6 cellular contexts compared by ENCODE assay signal in genomic region chr19:43595605-43595998, GRCh38. TPM values are rescaled to one million over a fixed set of nuclear protein-coding genes. Genes with fewer than 3 reads are reported as not detected.
DNase-seq lines count a peak whose midpoint lies in the region; ATAC-seq and FAIRE-seq lines count a peak whose summit lies in the region.

No MANE protein-coding gene starts in this region.

- H3K27me3 Mint-ChIP-seq in activated CD4-positive, alpha-beta T cell treated with anti-CD3 and anti-CD28 coated beads, Interleukin-2, amount 10 ng/mL, durations not matched to agents 7 days and 5 days, result no peaks in the 10 kb centered on the region

- peak overlapping the region; percentile 88 for H3K4me3 Mint-ChIP-seq in activated CD4-positive, alpha-beta T cell treated with anti-CD3 and anti-CD28 coated beads, Interleukin-2, amount 10 ng/mL, durations not matched to agents 7 days and 5 days

- H3K9me3 Mint-ChIP-seq in activated CD4-positive, alpha-beta T cell treated with anti-CD3 and anti-CD28 coated beads, Interleukin-2, amount 10 ng/mL, durations not matched to agents 7 days and 5 days, result no peaks in the 10 kb centered on the region

- no peak for FAIRE-seq in HTR-8/SVneo (lab: Jason Lieb, UNC)

- ATAC-seq in HG02642 (IDR thresholded peaks at IDR 0.05; ENCODE audit: poor library complexity, unreplicated experiment) (peak; percentile 3), left lobe of liver (peak; percentile 21), GM18873 (IDR thresholded peaks at IDR 0.05; ENCODE audit: low FRiP score, unreplicated experiment) (no peak)

- H3K4me1 Mint-ChIP-seq in activated CD4-positive, alpha-beta T cell treated with anti-CD3 and anti-CD28 coated beads, Interleukin-2, amount 10 ng/mL, durations not matched to agents 7 days and 5 days, result peaks cover 34% of the 10 kb centered on the region

- peak overlapping the region; percentile 99 for H3K27ac Mint-ChIP-seq in activated CD4-positive, alpha-beta T cell treated with anti-CD3 and anti-CD28 coated beads, Interleukin-2, amount 10 ng/mL, durations not matched to agents 7 days and 5 days

- H3K36me3 Mint-ChIP-seq in activated CD4-positive, alpha-beta T cell treated with anti-CD3 and anti-CD28 coated beads, Interleukin-2, amount 10 ng/mL, durations not matched to agents 7 days and 5 days (ENCODE audit: low read depth), result peaks cover 19% of the 10 kb centered on the region

- no peak for DNase-seq in activated CD4-positive, alpha-beta T cell treated with anti-CD3 and anti-CD28 coated beads, Interleukin-2, amount 10 ng/mL, durations not matched to agents 7 days and 5 days
- DNase-seq in left lobe of liver (ENCODE audit: low spot score) (no peak), EL (no peak), HTR-8/SVneo (ENCODE audit: insufficient read length, low spot score) (no peak)

- POLR2A ChIA-PET in activated CD4-positive, alpha-beta T cell treated with anti-CD3 and anti-CD28 coated beads, Interleukin-2, amount 10 ng/mL, durations not matched to agents 7 days and 5 days (lab: Charles Lee), result interaction anchor here (0.8 to 1.3 kb wide), 2 partner anchors 62 to 64 kb away, joined by 3 to 5 read pairs; no protein-coding TSS in a partner anchor

- CTCF ChIA-PET in activated CD4-positive, alpha-beta T cell treated with anti-CD3 and anti-CD28 coated beads, Interleukin-2, amount 10 ng/mL, durations not matched to agents 7 days and 5 days (lab: Charles Lee), result interaction anchor here (0.8 to 3.5 kb wide), 21 partner anchors 9 to 170 kb away, joined by 3 to 51 read pairs (median 6); partner anchors contain the start of gene ZNF575

RNA-seq across cellular contexts. Expression of gene IRGQ, which starts 0.3 kb away (rescaled TPM):
- total RNA-seq in activated CD4-positive, alpha-beta T cell treated with anti-CD3 and anti-CD28 coated beads, Interleukin-2, amount 10 ng/mL, durations not matched to agents 7 days and 5 days, result 1 to 10 TPM; 9.0 to 9.7 TPM
- 17.1 TPM for total RNA-seq in left lobe of liver

RNA-seq across cellular contexts. Expression of gene ZNF576, which starts 0.8 kb away (rescaled TPM):
- 10 to 100 TPM; 14.1 to 14.9 TPM for total RNA-seq in activated CD4-positive, alpha-beta T cell treated with anti-CD3 and anti-CD28 coated beads, Interleukin-2, amount 10 ng/mL, durations not matched to agents 7 days and 5 days
- total RNA-seq in left lobe of liver, result 7.7 TPM

RNA-seq across cellular contexts. Expression of gene SRRM5, which starts 16.3 kb away (rescaled TPM):
- total RNA-seq in activated CD4-positive, alpha-beta T cell treated with anti-CD3 and anti-CD28 coated beads, Interleukin-2, amount 10 ng/mL, durations not matched to agents 7 days and 5 days, result under 1 TPM; 0.50 to 0.79 TPM
- 0.35 TPM for total RNA-seq in left lobe of liver

RNA-seq across cellular contexts. Expression of gene PINLYP, which starts 20.0 kb away (rescaled TPM):
- 1 to 10 TPM; 4.1 to 5.0 TPM for total RNA-seq in activated CD4-positive, alpha-beta T cell treated with anti-CD3 and anti-CD28 coated beads, Interleukin-2, amount 10 ng/mL, durations not matched to agents 7 days and 5 days
- 0.88 TPM for total RNA-seq in left lobe of liver

RNA-seq across cellular contexts. Expression of gene XRCC1, which starts 20.3 kb away (rescaled TPM):
- 10 to 100 TPM; 41.2 to 42.6 TPM for total RNA-seq in activated CD4-positive, alpha-beta T cell treated with anti-CD3 and anti-CD28 coated beads, Interleukin-2, amount 10 ng/mL, durations not matched to agents 7 days and 5 days
- 8.8 TPM for total RNA-seq in left lobe of liver
